In genomic region chr1:221148580-221148979, GRCh38 we compare ENCODE assay signal across 22 cellular contexts.
"Had no signal": no experiment of that assay in that cellular context is flagged by ENCODE, and none has a peak within 500 bp of the region (broad histone marks: within the 10 kb centered on the region; RNA-seq: fewer than 3 reads in every experiment).

No MANE protein-coding gene starts in this region.

- H3K4me1 ChIP-seq: foreskin keratinocyte, gastroesophageal sphincter, lower lobe of right lung, neural progenitor cell, prostate gland, sigmoid colon had no signal

- H3K9me3 ChIP-seq: esophagus muscularis mucosa, gastroesophageal sphincter, lower lobe of right lung, mucosa of descending colon, prostate gland, sigmoid colon, thoracic aorta, upper lobe of left lung had no signal

- H3K9ac ChIP-seq: neural progenitor cell had no signal

- ATAC-seq: foreskin keratinocyte; mucosa of descending colon; stimulated activated memory B cell treated with anti-CD40 and anti-IgM and Interleukin-4, amounts not matched to agents 10 μg/mL and 1 μg/mL and 100 μg/mL, for 72 hours; stimulated activated naive CD8-positive, alpha-beta T cell treated with anti-CD3 and anti-CD28 coated beads, Interleukin-15, Interleukin-2, amounts not matched to agents 100 U/mL and 50 U/mL, for 24 hours had no signal

- H2AFZ ChIP-seq: hepatocyte, neural progenitor cell had no signal

- H3K27ac ChIP-seq: foreskin keratinocyte, hepatocyte, left lung, lower lobe of right lung, neural progenitor cell, prostate gland, thoracic aorta, tibial nerve had no signal

- DNase-seq: dermis blood vessel endothelial cell; effector memory CD4-positive, alpha-beta T cell; foreskin keratinocyte; kidney; left lung; lower lobe of right lung; mucosa of descending colon; naive B cell; sigmoid colon; stimulated activated CD4-positive, alpha-beta T cell treated with anti-CD3 and anti-CD28 coated beads, Interleukin-4, amount 100 ng/mL, for 4 hours; stimulated activated naive CD8-positive, alpha-beta T cell treated with anti-CD3 and anti-CD28 coated beads, Interleukin-15, Interleukin-2, amounts not matched to agents 100 U/mL and 50 U/mL, for 24 hours; upper lobe of left lung had no signal

- H3K27me3 ChIP-seq: esophagus muscularis mucosa, foreskin keratinocyte, gastroesophageal sphincter, heart left ventricle, hepatocyte, left lung, neural progenitor cell, sigmoid colon, tibial nerve, upper lobe of left lung had no signal

- H3K4me3 ChIP-seq: coronary artery, esophagus muscularis mucosa, gastroesophageal sphincter, heart left ventricle, hepatocyte, left lung, lower lobe of right lung, mucosa of descending colon, neural progenitor cell, prostate gland, sigmoid colon, thoracic aorta, tibial nerve, upper lobe of left lung had no signal

- H3K36me3 ChIP-seq: esophagus muscularis mucosa, gastroesophageal sphincter, heart left ventricle, left lung, lower lobe of right lung, neural progenitor cell, prostate gland, sigmoid colon, thoracic aorta, tibial nerve, upper lobe of left lung had no signal

- H3K4me2 ChIP-seq: hepatocyte, neural progenitor cell had no signal
